In the genomic region with DNA sequence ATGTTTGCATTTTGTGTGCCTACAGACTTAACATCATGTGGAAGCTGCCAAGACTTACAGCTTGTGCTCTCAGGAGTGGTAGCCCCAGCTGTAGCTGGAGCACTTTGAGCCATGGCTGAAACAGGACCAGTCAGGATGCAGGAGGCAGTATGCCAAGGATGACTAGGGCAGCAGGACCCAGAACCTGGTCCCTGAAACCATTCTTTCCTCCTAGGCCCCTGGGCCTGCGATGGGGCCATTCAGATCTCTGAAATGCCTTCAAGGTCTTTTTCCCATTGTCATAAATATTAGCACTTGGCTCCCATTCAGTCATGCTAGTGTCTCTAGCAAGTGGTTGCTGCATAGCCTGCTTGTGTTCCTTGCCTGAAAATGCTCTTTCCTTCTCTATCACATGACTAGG, we compare ENCODE assay signal across 28 cellular contexts.
"Had no signal": no experiment of that assay in that cellular context is flagged by ENCODE, and none has a peak within 500 bp of the region (broad histone marks: within the 10 kb centered on the region; RNA-seq: fewer than 3 reads in every experiment).

No MANE protein-coding gene starts in this region.

- H3K4me1 ChIP-seq: stomach, suprapubic skin, testis, thyroid gland, tibial artery, tibial nerve, transverse colon, upper lobe of left lung, upper lobe of right lung, uterus, vagina had no signal

- H3K4me1 Mint-ChIP-seq: stimulated activated effector memory CD8-positive, alpha-beta T cell treated with anti-CD3 and anti-CD28 coated beads, Interleukin-12 subunit alpha, Interleukin-12 subunit beta, amount 100 ng/mL, for 72 hours; stimulated activated memory B cell treated with anti-CD40 and anti-IgM and Interleukin-4, amounts not matched to agents 10 μg/mL and 1 μg/mL and 100 μg/mL, for 72 hours; stimulated activated naive B cell treated with anti-CD40 and anti-IgM and Interleukin-4, amounts not matched to agents 10 μg/mL and 1 μg/mL and 100 μg/mL, for 72 hours; stimulated activated naive CD8-positive, alpha-beta T cell treated with anti-CD3 and anti-CD28 coated beads, Interleukin-15, amount 100 ng/mL, for 72 hours had no signal

- H3K27me3 Mint-ChIP-seq: type B pancreatic cell had no signal

- H3K4me3 Mint-ChIP-seq: stimulated activated effector memory CD8-positive, alpha-beta T cell treated with anti-CD3 and anti-CD28 coated beads, Interleukin-12 subunit alpha, Interleukin-12 subunit beta, amount 100 ng/mL, for 72 hours; stimulated activated memory B cell treated with anti-CD40 and anti-IgM and Interleukin-4, amounts not matched to agents 10 μg/mL and 1 μg/mL and 100 μg/mL, for 72 hours; stimulated activated naive B cell treated with anti-CD40 and anti-IgM and Interleukin-4, amounts not matched to agents 10 μg/mL and 1 μg/mL and 100 μg/mL, for 72 hours; stimulated activated naive CD8-positive, alpha-beta T cell treated with anti-CD3 and anti-CD28 coated beads, Interleukin-15, amount 100 ng/mL, for 72 hours; stimulated activated naive CD8-positive, alpha-beta T cell treated with anti-CD3 and anti-CD28 coated beads, Interleukin-15, Interleukin-2, amounts not matched to agents 100 ng/mL and 50 ng/mL, for 24 hours; type B pancreatic cell had no signal

- H3K27me3 ChIP-seq: stomach, suprapubic skin, testis, thyroid gland, tibial artery, tibial nerve, transverse colon, upper lobe of left lung, upper lobe of right lung, uterus, vagina had no signal

- H3K4me3 ChIP-seq: stomach, suprapubic skin, testis, thoracic aorta, thyroid gland, tibial artery, tibial nerve, transverse colon, upper lobe of left lung, upper lobe of right lung, uterus, vagina had no signal

- H3K36me3 Mint-ChIP-seq: stimulated activated effector memory CD8-positive, alpha-beta T cell treated with anti-CD3 and anti-CD28 coated beads, Interleukin-12 subunit alpha, Interleukin-12 subunit beta, amount 100 ng/mL, for 72 hours; stimulated activated memory B cell treated with anti-CD40 and anti-IgM and Interleukin-4, amounts not matched to agents 10 μg/mL and 1 μg/mL and 100 μg/mL, for 72 hours had no signal

- H3K9me3 ChIP-seq: thyroid gland, vagina had no signal

- H3K27ac ChIP-seq: stomach, suprapubic skin, testis, thoracic aorta, thyroid gland, tibial artery, tibial nerve, transverse colon, upper lobe of left lung, upper lobe of right lung, uterus, vagina had no signal

- H3K27ac Mint-ChIP-seq: stimulated activated effector memory CD8-positive, alpha-beta T cell treated with anti-CD3 and anti-CD28 coated beads, Interleukin-12 subunit alpha, Interleukin-12 subunit beta, amount 100 ng/mL, for 72 hours; stimulated activated memory B cell treated with anti-CD40 and anti-IgM and Interleukin-4, amounts not matched to agents 10 μg/mL and 1 μg/mL and 100 μg/mL, for 72 hours; stimulated activated naive B cell treated with anti-CD40 and anti-IgM and Interleukin-4, amounts not matched to agents 10 μg/mL and 1 μg/mL and 100 μg/mL, for 72 hours; stimulated activated naive CD8-positive, alpha-beta T cell treated with anti-CD3 and anti-CD28 coated beads, Interleukin-15, amount 100 ng/mL, for 72 hours; stimulated activated naive CD8-positive, alpha-beta T cell treated with anti-CD3 and anti-CD28 coated beads, Interleukin-15, Interleukin-2, amounts not matched to agents 100 ng/mL and 50 ng/mL, for 24 hours; type B pancreatic cell had no signal

- H3K36me3 ChIP-seq: suprapubic skin, thoracic aorta, thyroid gland, transverse colon, upper lobe of left lung, upper lobe of right lung, uterus, vagina had no signal

- ATAC-seq: stimulated activated effector memory CD8-positive, alpha-beta T cell treated with anti-CD3 and anti-CD28 coated beads, Interleukin-12 subunit alpha, Interleukin-12 subunit beta, amount 100 ng/mL, for 72 hours; stimulated activated memory B cell treated with anti-CD40 and anti-IgM and Interleukin-4, amounts not matched to agents 10 μg/mL and 1 μg/mL and 100 μg/mL, for 72 hours; stimulated activated naive B cell treated with anti-CD40 and anti-IgM and Interleukin-4, amounts not matched to agents 10 μg/mL and 1 μg/mL and 100 μg/mL, for 72 hours; stimulated activated naive CD8-positive, alpha-beta T cell treated with anti-CD3 and anti-CD28 coated beads, Interleukin-15, amount 100 ng/mL, for 72 hours; stimulated activated naive CD8-positive, alpha-beta T cell treated with anti-CD3 and anti-CD28 coated beads, Interleukin-15, Interleukin-2, amounts not matched to agents 100 U/mL and 50 U/mL, for 24 hours; upper lobe of right lung had no signal

- DNase-seq: stimulated activated CD4-positive, alpha-beta T cell treated with anti-CD3 and anti-CD28 coated beads, Interleukin-2, amount 100 ng/mL, for 48 hours; stimulated activated CD4-positive, alpha-beta T cell treated with anti-CD3 and anti-CD28 coated beads, Interleukin-4, amount 100 ng/mL, for 1 hour; stimulated activated CD4-positive, alpha-beta T cell treated with anti-CD3 and anti-CD28 coated beads, Interleukin-4, amount 100 ng/mL, for 24 hours; stimulated activated CD4-positive, alpha-beta T cell treated with anti-CD3 and anti-CD28 coated beads, Interleukin-4, amount 100 ng/mL, for 4 hours; stimulated activated CD8-positive, alpha-beta memory T cell treated with anti-CD3 and anti-CD28 coated beads, Interleukin-4, amount 100 ng/mL, for 48 hours; stimulated activated naive B cell treated with anti-CD40 and anti-IgM and Interleukin-4, amounts not matched to agents 10 μg/mL and 1 μg/mL and 100 μg/mL, for 72 hours; stimulated activated naive CD4-positive, alpha-beta T cell; stimulated activated naive CD4-positive, alpha-beta T cell treated with Interleukin-2 at 50 U/mL for 16 hours; stimulated activated naive CD8-positive, alpha-beta T cell treated with anti-CD3 and anti-CD28 coated beads, Interleukin-15, amount 100 ng/mL, for 72 hours; stimulated activated naive CD8-positive, alpha-beta T cell treated with anti-CD3 and anti-CD28 coated beads, Interleukin-15, Interleukin-2, amounts not matched to agents 100 U/mL and 50 U/mL, for 24 hours; stomach; substantia nigra; testis; thyroid gland; tibial artery; transverse colon; trophoblast cell; upper lobe of left lung; upper lobe of right lung; uterus had no signal
